In genomic region chr12:65300679-65301349, GRCh38 we compare ENCODE assay signal across 9 cellular contexts. TPM values are rescaled to one million over a fixed set of nuclear protein-coding genes. Genes with fewer than 3 reads are reported as not detected.
A peak's percentile ranks its signal among the peaks of the same experiment; 100 is the strongest.
DNase-seq lines count a peak whose midpoint lies in the region; ATAC-seq and TF ChIP-seq lines count a peak whose summit lies in the region.
"Had no signal": no experiment of that assay in that cellular context is flagged by ENCODE, and none has a peak within 500 bp of the region (broad histone marks: within the 10 kb centered on the region; RNA-seq: fewer than 3 reads in every experiment).

No MANE protein-coding gene starts in this region.

- peak overlapping the region; percentile 78 for H3K27ac ChIP-seq in cardiac muscle cell

- ATAC-seq in SK-N-SH treated with all-trans-retinoic acid at 6 μM for 48 hours, result peak; percentile 76

- DNase-seq in SIG-M5 treated with dmso at 0.1 percent for 504 hours (lab: John Stamatoyannopoulos, UW; ENCODE audit: unreplicated experiment), result peak; percentile 48
- no peak for DNase-seq in SIG-M5 (lab: John Stamatoyannopoulos, UW)
- peak; percentile 30 to 77 for DNase-seq in cardiac muscle cell (ENCODE audit: low read depth in 1 of 2, low spot score in 1 of 2)
- no peak for DNase-seq in type B pancreatic cell (ENCODE audit: extremely low spot score, unreplicated experiment)
- no peak for DNase-seq in AG20443 (ENCODE audit: low spot score)
- no peak for DNase-seq in retina
- no peak for DNase-seq in activated naive CD4-positive, alpha-beta T cell (lab: John Stamatoyannopoulos, UW)
- DNase-seq: CD4-positive, CD25-positive, alpha-beta regulatory T cell had no signal

- peaks cover 8% of the 10 kb centered on the region for H3K36me3 Mint-ChIP-seq in type B pancreatic cell
- H3K36me3 Mint-ChIP-seq: CD4-positive, CD25-positive, alpha-beta regulatory T cell had no signal

- H3K9me3 Mint-ChIP-seq in type B pancreatic cell, result peaks cover 5% of the 10 kb centered on the region

- H3K4me1 Mint-ChIP-seq in type B pancreatic cell (ENCODE audit: unreplicated experiment), result peaks cover 18% of the 10 kb centered on the region
- H3K4me1 Mint-ChIP-seq: CD4-positive, CD25-positive, alpha-beta regulatory T cell had no signal

- no peak overlapping the region for H3K4me3 ChIP-seq in cardiac muscle cell

- H3K4me3 Mint-ChIP-seq in type B pancreatic cell, result no peak overlapping the region
- H3K4me3 Mint-ChIP-seq: CD4-positive, CD25-positive, alpha-beta regulatory T cell had no signal

- H3K27ac Mint-ChIP-seq in type B pancreatic cell, result no peak overlapping the region
- H3K27ac Mint-ChIP-seq: CD4-positive, CD25-positive, alpha-beta regulatory T cell had no signal

- TF ChIP-seq CTCF in cardiac muscle cell (IDR thresholded peaks at IDR 0.05; ENCODE audit: low read depth, low read length) (peak; percentile 48), type B pancreatic cell (conservative IDR thresholded peaks at IDR 0.05) (peak; percentile 71)

- no peaks in the 10 kb centered on the region for H3K9me3 ChIP-seq in cardiac muscle cell (ENCODE audit: low read depth)

- H3K27me3 ChIP-seq in cardiac muscle cell, result no peaks in the 10 kb centered on the region

- no peaks in the 10 kb centered on the region for H3K36me3 ChIP-seq in cardiac muscle cell

- H3K4me1 ChIP-seq in cardiac muscle cell (ENCODE audit: low read depth), result peaks cover 30% of the 10 kb centered on the region

- H3K27me3 Mint-ChIP-seq in type B pancreatic cell, result peaks cover 4% of the 10 kb centered on the region

TF ChIP-seq in SK-N-SH treated with all-trans-retinoic acid at 6 μM for 48 hours, 23 proteins besides CTCF, POLR2A, EP300 and RAD21:
- no peak for TF ChIP-seq SNAI2 (CRISPR knock-in tag; IDR thresholded peaks at IDR 0.05)
- no peak for TF ChIP-seq ZFP3 (CRISPR knock-in tag; IDR thresholded peaks at IDR 0.05)
- TF ChIP-seq PPARA (CRISPR knock-in tag; IDR thresholded peaks at IDR 0.05; ENCODE audit: borderline replicate concordance), result no peak
- no peak for TF ChIP-seq RARB (CRISPR knock-in tag; IDR thresholded peaks at IDR 0.05)

RNA-seq across cellular contexts. Expression of gene MSRB3, which starts 22.3 kb away (rescaled TPM):
- 41.0 and 44.0 TPM in 2 replicates for total RNA-seq in cardiac muscle cell
- 72.4 and 76.7 TPM in 2 replicates for polyA plus RNA-seq in cardiac muscle cell
- total RNA-seq in type B pancreatic cell (ENCODE audit: low replicate concordance), result 2.2 and 12.8 TPM in 2 replicates
- polyA plus RNA-seq: CD4-positive, CD25-positive, alpha-beta regulatory T cell had no signal

Comparison
In these comparisons a context has a peak if more than half of its experiments do, and no peak if none do; other contexts are left out.
1. DNase-seq: peak in SIG-M5 treated with dmso at 0.1 percent for 504 hours (single experiment) and cardiac muscle cell (2 of 2); none in SIG-M5 (single experiment), type B pancreatic cell (single experiment), AG20443 (single experiment), retina (single experiment) and activated naive CD4-positive, alpha-beta T cell (0 of 4).